In genomic region chr3:195020921-195021320, GRCh38 we compare ENCODE assay signal across 17 cellular contexts.
DNase-seq lines count a peak whose midpoint lies in the region; FAIRE-seq and TF ChIP-seq lines count a peak whose summit lies in the region.
"Had no signal": no experiment of that assay in that cellular context is flagged by ENCODE, and none has a peak within 500 bp of the region (broad histone marks: within the 10 kb centered on the region; RNA-seq: fewer than 3 reads in every experiment).

No MANE protein-coding gene starts in this region.

- peak overlapping the region; percentile 32 for H2AFZ ChIP-seq in endothelial cell of umbilical vein (ENCODE audit: low read depth, low read length)

- TF ChIP-seq POLR2A in endothelial cell of umbilical vein (IDR thresholded peaks at IDR 0.05; ENCODE audit: low read depth, low read length) (no peak), uterus (IDR thresholded peaks at IDR 0.05) (no peak)

- no peaks in the 10 kb centered on the region for H3K9me1 ChIP-seq in endothelial cell of umbilical vein (replicated peaks; ENCODE audit: control insufficient read depth, extremely low read depth, insufficient read depth, low read length)

- no TSS peak for BruUV-seq in endothelial cell of umbilical vein (replicated peaks; lab: Mats Ljungman, UMichigan)
- BruUV-seq in Calu3 (replicated peaks; lab: Mats Ljungman, UMichigan), result no TSS peak

- CTCF ChIA-PET in endothelial cell of umbilical vein (lab: Charles Lee) (interaction anchor here (0.8 to 3.0 kb wide), 5 partner anchors 8 to 18 kb away, joined by 3 to 9 read pairs (median 3); no protein-coding TSS in a partner anchor), Calu3 (lab: Charles Lee) (interaction anchor here (1.3 to 1.7 kb wide), 2 partner anchors 10 to 338 kb away, joined by 3 to 4 read pairs; no protein-coding TSS in a partner anchor)

- no peak overlapping the region for H3K9ac ChIP-seq in endothelial cell of umbilical vein (replicated peaks; ENCODE audit: extremely low read depth, insufficient read depth, low read length)
- H3K9ac ChIP-seq: BLaER1 had no signal

- FAIRE-seq in endothelial cell of umbilical vein (lab: Jason Lieb, UNC), result peak; percentile 83
- FAIRE-seq: H1, K562 had no signal

- H3K4me3 ChIP-seq in right atrium auricular region (no peak overlapping the region), endothelial cell of umbilical vein (replicated peaks in 1 of 3; ENCODE audit: insufficient read depth in 1 of 3, low read depth in 1 of 3, low read length in 3 of 3) (no peak overlapping the region), uterus (no peak overlapping the region)
- H3K4me3 ChIP-seq: BLaER1, K562 had no signal

- H3K27ac ChIP-seq in right atrium auricular region, result no peak overlapping the region
- H3K27ac ChIP-seq in endothelial cell of umbilical vein (ENCODE audit: insufficient read depth, low read depth, low read length), result no peak overlapping the region
- no peak overlapping the region for H3K27ac ChIP-seq in uterus
- H3K27ac ChIP-seq: 22Rv1, BLaER1, HL-60 had no signal

- H3K4me1 Mint-ChIP-seq in Calu3 (ENCODE audit: low read depth, unreplicated experiment), result peaks cover 10% of the 10 kb centered on the region
- H3K4me1 Mint-ChIP-seq in activated naive CD8-positive, alpha-beta T cell treated with anti-CD3 and anti-CD28 coated beads for 36 hours, result no peaks in the 10 kb centered on the region

- no peaks in the 10 kb centered on the region for H3K36me3 Mint-ChIP-seq in Calu3 (ENCODE audit: insufficient read depth, unreplicated experiment)
- no peaks in the 10 kb centered on the region for H3K36me3 Mint-ChIP-seq in activated naive CD8-positive, alpha-beta T cell treated with anti-CD3 and anti-CD28 coated beads for 36 hours

- peak overlapping the region; percentile 20 for H3K4me2 ChIP-seq in endothelial cell of umbilical vein (ENCODE audit: insufficient read depth, low read length)
- H3K4me2 ChIP-seq: BLaER1 had no signal

- H3K27me3 Mint-ChIP-seq in Calu3 (ENCODE audit: unreplicated experiment), result peaks cover 56% of the 10 kb centered on the region
- peaks cover 6% of the 10 kb centered on the region for H3K27me3 Mint-ChIP-seq in activated naive CD8-positive, alpha-beta T cell treated with anti-CD3 and anti-CD28 coated beads for 36 hours

- H3K4me1 ChIP-seq in right atrium auricular region (no peaks in the 10 kb centered on the region), endothelial cell of umbilical vein (ENCODE audit: control insufficient read depth, extremely low read depth, insufficient read depth, low read length) (peaks cover 13% of the 10 kb centered on the region), uterus (no peaks in the 10 kb centered on the region)

- dilution Hi-C loops in endothelial cell of umbilical vein (cut with MboI; ENCODE audit: extremely low pct_ligation_motif_present, low sequenced_read_pairs), result no loop called here

- H3K79me2 ChIP-seq in endothelial cell of umbilical vein (ENCODE audit: control insufficient read depth, insufficient read depth, low read length), result no peaks in the 10 kb centered on the region

- TF ChIP-seq CTCF in right atrium auricular region (IDR thresholded peaks at IDR 0.05) (no peak), endothelial cell of umbilical vein (IDR thresholded peaks at IDR 0.05; ENCODE audit: extremely low read depth in 1 of 2, insufficient read depth in 1 of 2, low read depth in 1 of 2, low read length in 2 of 2) (no peak), uterus (IDR thresholded peaks at IDR 0.05) (no peak), Calu3 (IDR thresholded peaks at IDR 0.05; ENCODE audit: unreplicated experiment) (no peak)

- H4K20me1 ChIP-seq in endothelial cell of umbilical vein (replicated peaks; ENCODE audit: control insufficient read depth, extremely low read depth, insufficient read depth, low read length), result no peaks in the 10 kb centered on the region
- H4K20me1 ChIP-seq: BLaER1 had no signal

- H3K27me3 ChIP-seq in right atrium auricular region (no peaks in the 10 kb centered on the region), endothelial cell of umbilical vein (ENCODE audit: control insufficient read depth in 2 of 2, insufficient read depth in 2 of 2, low read length in 2 of 2) (no peaks in the 10 kb centered on the region), uterus (no peaks in the 10 kb centered on the region)
- H3K27me3 ChIP-seq: BLaER1 had no signal

- no peaks in the 10 kb centered on the region for H3K36me3 ChIP-seq in right atrium auricular region
- no peaks in the 10 kb centered on the region for H3K36me3 ChIP-seq in endothelial cell of umbilical vein (ENCODE audit: control insufficient read depth in 2 of 2, extremely low read depth in 1 of 2, insufficient read depth in 2 of 2, low read length in 2 of 2)
- H3K36me3 ChIP-seq in uterus, result no peaks in the 10 kb centered on the region
- H3K36me3 ChIP-seq: BLaER1 had no signal

- H3K9me3 ChIP-seq in right atrium auricular region, result no peaks in the 10 kb centered on the region
- no peaks in the 10 kb centered on the region for H3K9me3 ChIP-seq in endothelial cell of umbilical vein (replicated peaks; ENCODE audit: control insufficient read depth, insufficient read depth, low read length)
- H3K9me3 ChIP-seq in uterus, result no peaks in the 10 kb centered on the region
- H3K9me3 ChIP-seq: BLaER1 had no signal

- POLR2A ChIA-PET in endothelial cell of umbilical vein (lab: Charles Lee), result interaction anchor here (1.7 kb wide), 1 partner anchor 10 kb away, joined by 8 read pairs; no protein-coding TSS in a partner anchor

- DNase-seq in cardiac septum (ENCODE audit: low spot score) (peak; percentile 62), right atrium auricular region (ENCODE audit: low spot score) (no peak), endothelial cell of umbilical vein (ENCODE audit: low read depth, low spot score) (peak; percentile 67), lung microvascular endothelial cell (ENCODE audit: low read depth in 2 of 2) (peak; percentile 76), uterus (peak; percentile 2 to 34), NCI-H82 (lab: John Stamatoyannopoulos, UW) (no peak), Calu3 (no peak)
- no peak for DNase-seq in activated naive CD8-positive, alpha-beta T cell treated with anti-CD3 and anti-CD28 coated beads for 36 hours
- DNase-seq: NCI-H1048, NCI-H2107, NCI-H226, NCI-H526 had no signal

- intact Hi-C loops in cardiac septum (cut with DNase I) (no loop called here), endothelial cell of umbilical vein (cut with micrococcal nuclease) (no loop called here), uterus (cut with DNase I; ENCODE audit: low total_unique reads) (no loop called here), Calu3 (cut with micrococcal nuclease; ENCODE audit: unreplicated experiment) (no loop called here)

- no peak overlapping the region for H3K27ac Mint-ChIP-seq in Calu3 (ENCODE audit: unreplicated experiment)
- no peak overlapping the region for H3K27ac Mint-ChIP-seq in activated naive CD8-positive, alpha-beta T cell treated with anti-CD3 and anti-CD28 coated beads for 36 hours

- no peaks in the 10 kb centered on the region for H3K9me3 Mint-ChIP-seq in Calu3 (ENCODE audit: low read depth, unreplicated experiment)
- no peaks in the 10 kb centered on the region for H3K9me3 Mint-ChIP-seq in activated naive CD8-positive, alpha-beta T cell treated with anti-CD3 and anti-CD28 coated beads for 36 hours

- H3K4me3 Mint-ChIP-seq in Calu3 (ENCODE audit: low read depth, unreplicated experiment), result no peak overlapping the region
- no peak overlapping the region for H3K4me3 Mint-ChIP-seq in activated naive CD8-positive, alpha-beta T cell treated with anti-CD3 and anti-CD28 coated beads for 36 hours

TF ChIP-seq in endothelial cell of umbilical vein, 7 proteins besides CTCF, POLR2A, EP300 and RAD21:
- TF ChIP-seq POLR2AphosphoS5 (IDR thresholded peaks at IDR 0.05; ENCODE audit: insufficient read depth, low read depth, low read length), result no peak
- peak; percentile 11 for TF ChIP-seq FOS (IDR thresholded peaks at IDR 0.05; ENCODE audit: borderline replicate concordance, insufficient read depth, low read length)
TF ChIP-seq in endothelial cell of umbilical vein: peak in this region for 1.

Comparison
In these comparisons a context has a peak if more than half of its experiments do, and no peak if none do; other contexts are left out.
1. DNase-seq: peak in cardiac septum (single experiment), endothelial cell of umbilical vein (single experiment), lung microvascular endothelial cell (2 of 2) and uterus (2 of 2); none in right atrium auricular region (single experiment), NCI-H82 (single experiment), Calu3 (single experiment) and activated naive CD8-positive, alpha-beta T cell treated with anti-CD3 and anti-CD28 coated beads for 36 hours (single experiment).